17 cellular contexts compared by ENCODE assay signal in the genomic region with DNA sequence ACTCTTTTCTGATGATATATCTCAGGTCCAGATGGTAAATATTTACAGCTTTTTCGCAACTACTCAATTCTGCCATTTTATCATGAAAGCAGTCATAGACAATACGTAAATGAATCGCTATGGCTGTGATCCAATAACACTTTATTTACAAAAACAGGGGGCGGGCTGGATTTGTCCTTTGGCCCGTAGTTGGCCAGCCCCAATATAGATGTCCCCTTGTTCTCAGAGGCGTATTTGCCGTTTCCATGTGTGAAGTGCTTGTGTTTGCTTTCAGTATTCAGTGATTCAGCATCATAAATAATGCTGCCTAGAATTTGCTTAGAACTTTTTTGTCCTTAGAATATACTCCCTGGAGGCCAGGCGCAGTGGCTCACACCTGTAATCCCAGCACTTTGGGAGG.
"Had no signal": no experiment of that assay in that cellular context is flagged by ENCODE, and none has a peak within 500 bp of the region (broad histone marks: within the 10 kb centered on the region; RNA-seq: fewer than 3 reads in every experiment).

No MANE protein-coding gene starts in this region.

- H3K36me3 ChIP-seq: gastrocnemius medialis, tibial artery, upper lobe of left lung, uterus had no signal

- H3K27me3 ChIP-seq: dorsolateral prefrontal cortex, upper lobe of left lung, uterus had no signal

- H3K9me3 ChIP-seq: gastrocnemius medialis, psoas muscle, tibial artery, upper lobe of left lung, uterus had no signal

- H3K4me1 ChIP-seq: gastrocnemius medialis, parathyroid adenoma, psoas muscle, tibial artery, upper lobe of left lung, uterus had no signal

- DNase-seq: cortex of kidney; effector CD8-positive, alpha-beta T cell; gastrocnemius medialis; glutamatergic neuron; islet precursor cell; mammary epithelial cell; psoas muscle; stimulated activated CD4-positive, alpha-beta T cell treated with anti-CD3 and anti-CD28 coated beads, Interleukin-2, amount 100 ng/mL, for 48 hours; stimulated activated naive CD4-positive, alpha-beta T cell treated with Interleukin-2 at 50 U/mL for 16 hours; tibial artery; upper lobe of left lung; uterus had no signal

- H3K27ac ChIP-seq: gastrocnemius medialis, parathyroid adenoma, psoas muscle, tibial artery, upper lobe of left lung, uterus had no signal

- ATAC-seq: esophagus mucosa, gastrocnemius medialis, left lobe of liver, psoas muscle had no signal

- H3K4me3 ChIP-seq: gastrocnemius medialis, psoas muscle, smooth muscle cell, tibial artery, upper lobe of left lung, uterus had no signal
